In genomic region chr5:42951169-42951846, GRCh38 we compare ENCODE assay signal across 8 cellular contexts.
DNase-seq lines count a peak whose midpoint lies in the region; ATAC-seq and TF ChIP-seq lines count a peak whose summit lies in the region.

No MANE protein-coding gene starts in this region.

- H3K27me3 ChIP-seq in Panc1 (ENCODE audit: control insufficient read depth, insufficient read depth, low read length), result no peaks in the 10 kb centered on the region

- ATAC-seq in HG03095 (IDR thresholded peaks at IDR 0.05; ENCODE audit: unreplicated experiment) (peak; percentile 36), Panc1 (no peak), Right ventricle myocardium superior (ENCODE audit: poor library complexity) (peak; percentile 36), omental fat pad (ENCODE audit: low FRiP score) (no peak)

- TF ChIP-seq CTCF in Panc1 (IDR thresholded peaks at IDR 0.05) (no peak), omental fat pad (IDR thresholded peaks at IDR 0.05) (no peak)

- no TSS peak for BruUV-seq in Panc1 (replicated peaks; lab: Mats Ljungman, UMichigan)

- peaks cover 8% of the 10 kb centered on the region; the same call in 1 of the 2 replicates for H3K4me1 ChIP-seq in Panc1 (ENCODE audit: control insufficient read depth, insufficient read depth, low read length)

- no peaks in the 10 kb centered on the region for H3K36me3 ChIP-seq in Panc1 (ENCODE audit: control insufficient read depth, insufficient read depth, low read length)

- POLR2A ChIA-PET in Panc1 (lab: Charles Lee), result interaction anchor here (0.6 kb wide), 1 partner anchor 115 kb away, joined by 6 read pairs; no protein-coding TSS in a partner anchor

- in situ Hi-C loops in GM18951 (cut with MboI; ENCODE audit: low sequenced_read_pairs, unreplicated experiment) (no loop called here), Panc1 (cut with HindIII; ENCODE audit: low pct_unique_long_range_greater_than_20kb, low sequenced_read_pairs) (no loop called here)

- H3K27ac ChIP-seq in Panc1 (ENCODE audit: low read length), result peak overlapping the region; percentile 84

- peak; percentile 20 for TF ChIP-seq POLR2A in GM18951 (IDR thresholded peaks at IDR 0.05; ENCODE audit: extremely low read depth, insufficient read depth, insufficient read length)

- CTCF ChIA-PET in Panc1 (lab: Charles Lee), result no interaction called here

- intact Hi-C loops in Panc1 (cut with micrococcal nuclease; ENCODE audit: unreplicated experiment) (no loop called here), Right ventricle myocardium superior (cut with DNase I) (loop anchor here (5.0 kb wide), 1 partner anchor 41 kb away; no protein-coding TSS in a partner anchor)

- peak overlapping the region in 1 of 2 experiments; percentile 8; a peak in 1 of 4 replicates for H3K4me3 ChIP-seq in Panc1 (ENCODE audit: low read depth in 2 of 2, low read length in 2 of 2)

- DNase-seq in Panc1 (ENCODE audit: low read depth, low spot score), result no peak
- DNase-seq in activated effector memory CD4-positive, alpha-beta T cell treated with anti-CD3 and anti-CD28 coated beads, Interleukin-2, amount 50 U/mL, for 16 hours, result peak; percentile 90
- DNase-seq in Right ventricle myocardium superior, result peak; percentile 61
- DNase-seq in stimulated activated CD4-positive, alpha-beta T cell treated with anti-CD3 and anti-CD28 coated beads, Interleukin-1b, Interleukin-23, amount 100 ng/mL, for 48 hours, result peak; percentile 77
- DNase-seq in GF-D8 (lab: John Stamatoyannopoulos, UW), result no peak
- DNase-seq in omental fat pad (ENCODE audit: low spot score), result no peak

- peaks cover 13% of the 10 kb centered on the region; the same call in 1 of the 2 replicates for H3K9me3 ChIP-seq in Panc1 (ENCODE audit: control insufficient read depth, insufficient read depth, low read depth, low read length)

Comparison
In these comparisons a context has a peak if more than half of its experiments do, and no peak if none do; other contexts are left out.
1. ATAC-seq: peak in HG03095 (single experiment) and Right ventricle myocardium superior (single experiment); none in Panc1 (single experiment) and omental fat pad (single experiment).
2. DNase-seq: peak in activated effector memory CD4-positive, alpha-beta T cell treated with anti-CD3 and anti-CD28 coated beads, Interleukin-2, amount 50 U/mL, for 16 hours (single experiment), Right ventricle myocardium superior (single experiment) and stimulated activated CD4-positive, alpha-beta T cell treated with anti-CD3 and anti-CD28 coated beads, Interleukin-1b, Interleukin-23, amount 100 ng/mL, for 48 hours (single experiment); none in Panc1 (single experiment), GF-D8 (single experiment) and omental fat pad (single experiment).